13 cellular contexts compared by ENCODE assay signal in the genomic region with DNA sequence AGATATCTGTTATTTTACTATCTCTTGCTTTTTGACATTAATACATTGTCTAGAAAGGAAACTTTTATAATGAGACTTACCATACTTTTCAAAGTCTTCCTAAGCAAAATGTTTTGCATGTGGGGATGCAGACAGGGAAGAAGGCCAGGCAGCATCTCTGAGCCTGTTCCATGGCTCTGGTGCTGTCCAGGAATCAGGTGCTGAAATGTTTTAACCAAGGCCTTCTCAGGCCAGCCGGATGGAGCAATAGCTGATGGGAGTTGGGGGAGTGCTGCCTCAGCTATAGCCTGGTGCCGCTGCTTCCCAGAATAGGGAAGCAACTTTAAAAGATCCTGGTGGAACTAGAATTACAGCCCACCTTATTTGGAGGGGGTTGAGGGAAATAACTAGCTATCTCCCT. TPM values are rescaled to one million over a fixed set of nuclear protein-coding genes. Genes with fewer than 3 reads are reported as not detected.
DNase-seq lines count a peak whose midpoint lies in the region; ATAC-seq and TF ChIP-seq lines count a peak whose summit lies in the region.
"Had no signal": no experiment of that assay in that cellular context is flagged by ENCODE, and none has a peak within 500 bp of the region (broad histone marks: within the 10 kb centered on the region; RNA-seq: fewer than 3 reads in every experiment).

No MANE protein-coding gene starts in this region.

- H2AFZ ChIP-seq in H9 (ENCODE audit: low read length) = no peak overlapping the region

- no peak overlapping the region for H2BK12ac ChIP-seq in H9 (ENCODE audit: insufficient read length, low read depth, low read length)

- no CpG with 5 or more reads among the region's 2 CpGs for WGBS in H9 (ENCODE audit: extremely low coverage, insufficient read length, low lambda C conversion rate)

- H3K4me2 ChIP-seq in H9 (ENCODE audit: insufficient read depth, insufficient read length, low read length) = no peak overlapping the region

- peak; percentile 60 for DNase-seq in H9
- peak; percentile 22 for DNase-seq in RPMI7951 (ENCODE audit: low read depth)
- DNase-seq in fibroblast of peridontal ligament (ENCODE audit: extremely low read depth) = peak; percentile 13
- DNase-seq in osteocyte (ENCODE audit: extremely low spot score, unreplicated experiment) = peak; percentile 64
- DNase-seq in CD4-positive, alpha-beta memory T cell = no peak
- DNase-seq in NCI-H2196 (lab: John Stamatoyannopoulos, UW; ENCODE audit: unreplicated experiment) = no peak
- DNase-seq: activated CD4-positive, CD25-positive, alpha-beta regulatory T cell treated with anti-CD3 and anti-CD28 coated beads, Interleukin-2, amount 50 U/mL, for 72 hours; MM.1S; stimulated activated naive CD4-positive, alpha-beta T cell had no signal

- no peak overlapping the region for H4K91ac ChIP-seq in H9 (ENCODE audit: insufficient read length, low read depth, low read length)

- no peaks in the 10 kb centered on the region for H3K36me3 ChIP-seq in CD4-positive, alpha-beta memory T cell (ENCODE audit: insufficient read depth, low read length)

- no peak overlapping the region for H3K4ac ChIP-seq in H9 (ENCODE audit: low read depth, low read length)

- no peaks in the 10 kb centered on the region for H3K23me2 ChIP-seq in H9 (ENCODE audit: insufficient read length, low read depth, low read length, poor library complexity, severe bottlenecking)

- no peak for ATAC-seq in GM18505 (IDR thresholded peaks at IDR 0.05; ENCODE audit: unreplicated experiment)
- ATAC-seq in GM21825 (IDR thresholded peaks at IDR 0.05; ENCODE audit: unreplicated experiment) = no peak

- H3K4me1 Mint-ChIP-seq in H9 = no peaks in the 10 kb centered on the region
- H3K4me1 Mint-ChIP-seq in osteocyte (ENCODE audit: unreplicated experiment) = no peaks in the 10 kb centered on the region
- H3K4me1 Mint-ChIP-seq in CD4-positive, alpha-beta memory T cell = no peaks in the 10 kb centered on the region

- no peak overlapping the region for H3K18ac ChIP-seq in H9 (ENCODE audit: insufficient read length, low read depth, low read length)

- no peaks in the 10 kb centered on the region for H3K9me3 Mint-ChIP-seq in H9
- no peaks in the 10 kb centered on the region for H3K9me3 Mint-ChIP-seq in osteocyte (ENCODE audit: unreplicated experiment)
- peaks cover 0 to 1% (median 0%) of the 10 kb centered on the region in 8 donors for H3K9me3 Mint-ChIP-seq in CD4-positive, alpha-beta memory T cell

- H2BK15ac ChIP-seq in H9 (ENCODE audit: low read depth, low read length) = no peak overlapping the region

- no peaks in the 10 kb centered on the region for H3K27me3 ChIP-seq in H9 (ENCODE audit: insufficient read depth, low read length)
- H3K27me3 ChIP-seq in CD4-positive, alpha-beta memory T cell (ENCODE audit: insufficient read depth, low read length) = peaks cover 4% of the 10 kb centered on the region

- H3K27ac Mint-ChIP-seq in H9 (no peak overlapping the region), osteocyte (ENCODE audit: unreplicated experiment) (no peak overlapping the region)
- H3K27ac Mint-ChIP-seq in CD4-positive, alpha-beta memory T cell = no peak overlapping the region
- H3K27ac Mint-ChIP-seq: activated naive CD8-positive, alpha-beta T cell had no signal

- H3K79me1 ChIP-seq in H9 (ENCODE audit: insufficient read depth, low read depth, low read length, poor library complexity, severe bottlenecking) = no peaks in the 10 kb centered on the region

- no peak overlapping the region for H3K4me3 ChIP-seq in CD4-positive, alpha-beta memory T cell (ENCODE audit: low read length in 2 of 2)

- H2BK120ac ChIP-seq in H9 (ENCODE audit: low read depth, low read length, poor library complexity, severe bottlenecking) = no peak overlapping the region

- H3K36me3 Mint-ChIP-seq in H9 (ENCODE audit: insufficient read depth in 1 of 3, low read depth in 3 of 3) = no peaks in the 10 kb centered on the region
- H3K36me3 Mint-ChIP-seq in osteocyte (ENCODE audit: unreplicated experiment) = no peaks in the 10 kb centered on the region
- H3K36me3 Mint-ChIP-seq in CD4-positive, alpha-beta memory T cell = no peaks in the 10 kb centered on the region

- intact Hi-C loops in CD4-positive, alpha-beta memory T cell (cut with micrococcal nuclease) = no loop called here

- no peak overlapping the region for H3K9ac ChIP-seq in H9 (ENCODE audit: extremely low read depth, insufficient read length, low read length)

- no peak overlapping the region for H4K5ac ChIP-seq in H9 (ENCODE audit: insufficient read length, low read depth, low read length)

- no peak overlapping the region for H3K23ac ChIP-seq in H9 (ENCODE audit: insufficient read length, low read depth, low read length)

- CTCF ChIA-PET in CD4-positive, alpha-beta memory T cell (lab: Charles Lee; ENCODE audit: partially characterized antibody) = no interaction called here

- peaks cover 25% of the 10 kb centered on the region for H3K27me3 Mint-ChIP-seq in H9 (ENCODE audit: low read depth)
- H3K27me3 Mint-ChIP-seq in osteocyte (ENCODE audit: unreplicated experiment) = peaks cover 3% of the 10 kb centered on the region
- peaks cover 12 to 19% of the 10 kb centered on the region in 2 donors for H3K27me3 Mint-ChIP-seq in CD4-positive, alpha-beta memory T cell

- H3T11ph ChIP-seq in H9 (ENCODE audit: low read length) = no peak overlapping the region

- H2BK20ac ChIP-seq in H9 (ENCODE audit: low read depth, low read length, poor library complexity, severe bottlenecking) = no peak overlapping the region

- POLR2A ChIA-PET in CD4-positive, alpha-beta memory T cell (lab: Charles Lee; ENCODE audit: partially characterized antibody) = no interaction called here

- no peak for TF ChIP-seq POLR2A in GM18505 (IDR thresholded peaks at IDR 0.05; ENCODE audit: borderline replicate concordance, extremely low read depth, insufficient read depth, insufficient read length)

- TF ChIP-seq CTCF in H9 (conservative IDR thresholded peaks at IDR 0.05) = no peak
- no peak for TF ChIP-seq CTCF in osteocyte (IDR thresholded peaks at IDR 0.05)

- H3K56ac ChIP-seq in H9 (ENCODE audit: insufficient read length, low read depth, low read length) = no peak overlapping the region

- no peak overlapping the region for H2BK5ac ChIP-seq in H9 (ENCODE audit: insufficient read length, low read length)

- H2AK5ac ChIP-seq in H9 (ENCODE audit: insufficient read length, low read length) = no peak overlapping the region

- H4K8ac ChIP-seq in H9 (replicated peaks; ENCODE audit: insufficient read length, low read depth, low read length) = no peak overlapping the region

- H3K79me2 ChIP-seq in H9 (ENCODE audit: insufficient read depth, low read length) = no peaks in the 10 kb centered on the region

- H4K20me1 ChIP-seq in H9 (ENCODE audit: control insufficient read depth, insufficient read depth, insufficient read length) = no peaks in the 10 kb centered on the region

- H3K4me1 ChIP-seq in H9 (ENCODE audit: insufficient read depth, low read length) = no peaks in the 10 kb centered on the region
- no peaks in the 10 kb centered on the region for H3K4me1 ChIP-seq in CD4-positive, alpha-beta memory T cell (ENCODE audit: insufficient read depth, low read length)

- no peaks in the 10 kb centered on the region for H3K9me3 ChIP-seq in H9 (ENCODE audit: control insufficient read depth, low read depth, low read length)
- H3K9me3 ChIP-seq in CD4-positive, alpha-beta memory T cell (ENCODE audit: control insufficient read depth in 1 of 2, low read length in 2 of 2) = no peaks in the 10 kb centered on the region

- H3K14ac ChIP-seq in H9 (ENCODE audit: insufficient read depth, low read length) = no peak overlapping the region

- no peak overlapping the region for H3K27ac ChIP-seq in H9 (ENCODE audit: insufficient read length, low read depth, low read length)
- H3K27ac ChIP-seq in CD4-positive, alpha-beta memory T cell (ENCODE audit: low read depth, low read length) = no peak overlapping the region
- H3K27ac ChIP-seq: epithelial cell of prostate had no signal

- H3K4me3 Mint-ChIP-seq in H9 (no peak overlapping the region), osteocyte (ENCODE audit: unreplicated experiment) (no peak overlapping the region)
- H3K4me3 Mint-ChIP-seq in CD4-positive, alpha-beta memory T cell = no peak overlapping the region
- H3K4me3 Mint-ChIP-seq: activated naive CD8-positive, alpha-beta T cell had no signal

RNA-seq across cellular contexts. Expression of a gene that starts 38.5 kb away (rescaled TPM):
- 0.46 and 0.48 TPM in 2 replicates for total RNA-seq in H9 (2021)
- not detected in 2 replicates for total RNA-seq in RPMI7951 (2014; rRNA removed; shearing (Covaris generic))
- 0.16 TPM in 2 replicates for total RNA-seq in osteocyte
- total RNA-seq in CD4-positive, alpha-beta memory T cell = not detected
- not detected for polyA plus RNA-seq in CD4-positive, alpha-beta memory T cell

Comparison
In these comparisons a context has a peak if more than half of its experiments do, and no peak if none do; other contexts are left out.
1. DNase-seq: peak in H9 (single experiment), RPMI7951 (single experiment), fibroblast of peridontal ligament (single experiment) and osteocyte (single experiment); none in CD4-positive, alpha-beta memory T cell (0 of 5) and NCI-H2196 (single experiment).